In the genomic region with DNA sequence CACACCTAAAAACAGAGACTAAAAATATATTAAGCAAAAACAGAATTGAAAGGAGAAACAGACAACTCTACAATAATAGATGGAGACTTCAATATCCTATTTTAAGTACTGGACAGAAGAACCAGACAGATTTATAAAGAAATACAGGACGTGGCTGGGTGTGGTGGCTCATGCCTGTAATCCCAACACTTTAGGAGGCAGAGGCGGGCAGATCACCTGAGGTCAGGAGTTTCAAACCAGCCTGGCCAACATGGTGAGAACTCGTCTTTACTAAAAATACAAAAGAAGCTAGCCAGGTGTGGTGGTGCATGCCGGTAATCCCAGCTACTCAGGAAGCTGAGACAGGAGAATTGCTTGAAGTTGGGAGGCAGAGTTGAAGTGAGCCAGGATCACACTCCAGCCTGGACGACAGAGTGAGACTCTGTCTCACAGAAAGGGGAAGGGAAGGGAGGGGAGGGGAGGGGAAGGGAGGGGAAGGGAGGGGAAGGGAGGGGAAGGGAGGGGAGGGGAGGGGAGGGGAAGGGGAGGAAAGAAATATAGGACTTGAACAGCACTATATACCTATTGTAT, we compare ENCODE assay signal across 11 cellular contexts. TPM values are rescaled to one million over a fixed set of nuclear protein-coding genes. Genes with fewer than 3 reads are reported as not detected.
DNase-seq lines count a peak whose midpoint lies in the region; ATAC-seq and TF ChIP-seq lines count a peak whose summit lies in the region.
"Had no signal": no experiment of that assay in that cellular context is flagged by ENCODE, and none has a peak within 500 bp of the region (broad histone marks: within the 10 kb centered on the region; RNA-seq: fewer than 3 reads in every experiment).

No MANE protein-coding gene starts in this region.

- H3K36me3 Mint-ChIP-seq in GM23338 (ENCODE audit: low read depth) (peaks cover 18% of the 10 kb centered on the region; the same call in 2 of the 3 replicates), glutamatergic neuron (ENCODE audit: unreplicated experiment) (peaks cover 18% of the 10 kb centered on the region)
- peaks cover 43% of the 10 kb centered on the region for H3K36me3 Mint-ChIP-seq in activated CD4-positive, alpha-beta memory T cell treated with anti-CD3 and anti-CD28 coated beads, Interleukin-2, amount 10 ng/mL, durations not matched to agents 7 days and 5 days (ENCODE audit: low read depth)

- H3K36me3 ChIP-seq in GM23338 (ENCODE audit: insufficient read depth) (no peaks in the 10 kb centered on the region), skeletal muscle satellite cell (ENCODE audit: insufficient read depth, low read length) (peaks cover 12% of the 10 kb centered on the region)

- H3K4me3 Mint-ChIP-seq in GM23338 = no peak overlapping the region
- no peak overlapping the region for H3K4me3 Mint-ChIP-seq in activated CD4-positive, alpha-beta memory T cell treated with anti-CD3 and anti-CD28 coated beads, Interleukin-2, amount 10 ng/mL, durations not matched to agents 7 days and 5 days
- H3K4me3 Mint-ChIP-seq in glutamatergic neuron (ENCODE audit: unreplicated experiment) = no peak overlapping the region

- TF ChIP-seq CTCF in GM23338 (conservative IDR thresholded peaks at IDR 0.05; ENCODE audit: low read depth in 2 of 2) = no peak
- no peak for TF ChIP-seq CTCF in glutamatergic neuron (IDR thresholded peaks at IDR 0.05; ENCODE audit: partially characterized antibody, unreplicated experiment)

- H3K4me1 ChIP-seq in GM23338 (ENCODE audit: insufficient read depth) = 0 out of 2 replicates have a peak, but pooled peaks cover 3% of the 10 kb centered on the region
- peaks cover 11% of the 10 kb centered on the region for H3K4me1 ChIP-seq in skeletal muscle satellite cell (ENCODE audit: control insufficient read depth, insufficient read depth, low read length)

- H3K27me3 Mint-ChIP-seq in GM23338 (ENCODE audit: insufficient read depth, low read depth, poor library complexity) (peaks cover 4% of the 10 kb centered on the region), glutamatergic neuron (ENCODE audit: unreplicated experiment) (no peaks in the 10 kb centered on the region)
- H3K27me3 Mint-ChIP-seq in activated CD4-positive, alpha-beta memory T cell treated with anti-CD3 and anti-CD28 coated beads, Interleukin-2, amount 10 ng/mL, durations not matched to agents 7 days and 5 days = no peaks in the 10 kb centered on the region

- H3K4me2 ChIP-seq in GM23338 (no peak overlapping the region), skeletal muscle satellite cell (ENCODE audit: low read length) (peak overlapping the region; percentile 19)

- peaks cover 88% of the 10 kb centered on the region for H3K79me2 ChIP-seq in GM23338 (replicated peaks; ENCODE audit: insufficient read depth)

- CTCF ChIA-PET in activated CD4-positive, alpha-beta memory T cell treated with anti-CD3 and anti-CD28 coated beads, Interleukin-2, amount 10 ng/mL, durations not matched to agents 7 days and 5 days (lab: Charles Lee) = interaction anchor here (0.9 to 2.3 kb wide), 5 partner anchors 53 to 348 kb away, joined by 3 to 9 read pairs (median 4); partner anchors contain the start of gene CDK17

- DNase-seq in GM23338 (ENCODE audit: low spot score) = no peak
- no peak for DNase-seq in activated CD4-positive, alpha-beta memory T cell treated with anti-CD3 and anti-CD28 coated beads, Interleukin-2, amount 10 ng/mL, durations not matched to agents 7 days and 5 days
- no peak for DNase-seq in glutamatergic neuron
- no peak for DNase-seq in activated CD4-positive, CD25-positive, alpha-beta regulatory T cell treated with anti-CD3 and anti-CD28 coated beads, Interleukin-2, amount 50 U/mL, for 72 hours
- DNase-seq in germinal center (ENCODE audit: low spot score) = no peak
- no peak for DNase-seq in GM19238 (ENCODE audit: insufficient read length, low spot score)
- DNase-seq: activated gamma-delta T cell had no signal

- H2AFZ ChIP-seq in GM23338 = no peak overlapping the region
- H2AFZ ChIP-seq: parathyroid adenoma had no signal

- no peak overlapping the region for H3K9ac ChIP-seq in skeletal muscle satellite cell (ENCODE audit: low read depth, low read length)
- H3K9ac ChIP-seq: parathyroid adenoma had no signal

- ATAC-seq in GM23338 = peak; percentile 54
- no peak for ATAC-seq in GM18873 (IDR thresholded peaks at IDR 0.05; ENCODE audit: low FRiP score, unreplicated experiment)
- ATAC-seq: SK-N-SH treated with all-trans-retinoic acid at 6 μM for 48 hours had no signal

- peaks cover 3% of the 10 kb centered on the region; the same call in 1 of the 2 replicates for H4K20me1 ChIP-seq in GM23338 (replicated peaks; ENCODE audit: insufficient read depth)

- H3K27me3 ChIP-seq in GM23338 (ENCODE audit: insufficient read depth) (no peaks in the 10 kb centered on the region), skeletal muscle satellite cell (ENCODE audit: control insufficient read depth, insufficient read depth, low read length) (no peaks in the 10 kb centered on the region)

- no peaks in the 10 kb centered on the region for H3F3A ChIP-seq in GM23338 (replicated peaks; ENCODE audit: low read depth)

- POLR2A ChIA-PET in activated CD4-positive, alpha-beta memory T cell treated with anti-CD3 and anti-CD28 coated beads, Interleukin-2, amount 10 ng/mL, durations not matched to agents 7 days and 5 days (lab: Charles Lee) = interaction anchor here (1.0 to 3.2 kb wide), 2 partner anchors 15 to 52 kb away, joined by 3 to 14 read pairs; partner anchors contain the start of gene CDK17

- H3K9me2 ChIP-seq in GM23338 (ENCODE audit: insufficient read depth) = no peaks in the 10 kb centered on the region

- H3K27ac ChIP-seq in GM23338 (ENCODE audit: low read depth) = no peak overlapping the region
- H3K27ac ChIP-seq: parathyroid adenoma had no signal

- H3K9me3 ChIP-seq in skeletal muscle satellite cell (replicated peaks; ENCODE audit: low read length) = peaks cover 9% of the 10 kb centered on the region

- H3K4me1 Mint-ChIP-seq in GM23338 (peaks cover 7% of the 10 kb centered on the region), glutamatergic neuron (ENCODE audit: low read depth, unreplicated experiment) (peaks cover 12% of the 10 kb centered on the region)
- H3K4me1 Mint-ChIP-seq in activated CD4-positive, alpha-beta memory T cell treated with anti-CD3 and anti-CD28 coated beads, Interleukin-2, amount 10 ng/mL, durations not matched to agents 7 days and 5 days = peaks cover 62% of the 10 kb centered on the region

- peaks cover 12% of the 10 kb centered on the region; the same call in 2 of the 3 replicates for H3K9me3 Mint-ChIP-seq in GM23338
- H3K9me3 Mint-ChIP-seq in activated CD4-positive, alpha-beta memory T cell treated with anti-CD3 and anti-CD28 coated beads, Interleukin-2, amount 10 ng/mL, durations not matched to agents 7 days and 5 days = peaks cover 19% of the 10 kb centered on the region
- H3K9me3 Mint-ChIP-seq in glutamatergic neuron (ENCODE audit: unreplicated experiment) = peaks cover 7% of the 10 kb centered on the region

- H3K27ac Mint-ChIP-seq in GM23338 = no peak overlapping the region
- H3K27ac Mint-ChIP-seq in activated CD4-positive, alpha-beta memory T cell treated with anti-CD3 and anti-CD28 coated beads, Interleukin-2, amount 10 ng/mL, durations not matched to agents 7 days and 5 days = peak overlapping the region; percentile 14
- peak overlapping the region; percentile 9 for H3K27ac Mint-ChIP-seq in glutamatergic neuron (ENCODE audit: unreplicated experiment)

- H3K4me3 ChIP-seq in GM23338 (no peak overlapping the region), skeletal muscle satellite cell (ENCODE audit: low read length) (no peak overlapping the region)

TF ChIP-seq in GM23338, 12 proteins besides CTCF, POLR2A, EP300 and RAD21 (continues in another document):
- no peak for TF ChIP-seq CREB1 (CRISPR knock-in tag; IDR thresholded peaks at IDR 0.05; ENCODE audit: low read depth)
- TF ChIP-seq JUNB (IDR thresholded peaks at IDR 0.05; ENCODE audit: unreplicated experiment) = no peak
- no peak for TF ChIP-seq REST (IDR thresholded peaks at IDR 0.05; ENCODE audit: unreplicated experiment)
- no peak for TF ChIP-seq EZH2phosphoT487 (IDR thresholded peaks at IDR 0.05; ENCODE audit: unreplicated experiment)
- no peak for TF ChIP-seq POLR2AphosphoS5 (IDR thresholded peaks at IDR 0.05; ENCODE audit: low read depth)
- TF ChIP-seq STAT1 (IDR thresholded peaks at IDR 0.05; ENCODE audit: unreplicated experiment) = no peak
- no peak for TF ChIP-seq ZNF331 (CRISPR knock-in tag; IDR thresholded peaks at IDR 0.05; ENCODE audit: low read depth)

RNA-seq across cellular contexts. Expression of gene CDK17, which starts 53.0 kb away (rescaled TPM):
- 24.5 and 34.2 TPM in 2 replicates for total RNA-seq in GM23338 (2014; rRNA removed; shearing (Covaris generic))
- polyA plus RNA-seq in GM23338 (2016; fragmentation: Nextera tagmentation; extraction: Ambion mirVana) = 7.0 and 7.6 TPM in 2 replicates
- total RNA-seq in activated CD4-positive, alpha-beta memory T cell treated with anti-CD3 and anti-CD28 coated beads, Interleukin-2, amount 10 ng/mL, durations not matched to agents 7 days and 5 days = 10 to 100 TPM; 41.5 to 42.5 TPM
- 46.7 TPM for total RNA-seq in glutamatergic neuron (ENCODE audit: unreplicated experiment)
- total RNA-seq in skeletal muscle satellite cell (2012; rRNA removed) = 48.3 and 56.0 TPM in 2 replicates
